ENCODE assay signal across 29 cellular contexts in genomic region chr20:45316150-45317080, GRCh38. TPM values are rescaled to one million over a fixed set of nuclear protein-coding genes. Genes with fewer than 3 reads are reported as not detected.
"Had no signal": no experiment of that assay in that cellular context is flagged by ENCODE, and none has a peak within 500 bp of the region (broad histone marks: within the 10 kb centered on the region; RNA-seq: fewer than 3 reads in every experiment).

No MANE protein-coding gene starts in this region.

- H3K9ac ChIP-seq: SK-N-SH had no signal

- H3K27ac ChIP-seq: brain microvascular endothelial cell, cardiac muscle cell, SJCRH30 had no signal

- H3K9me3 Mint-ChIP-seq: activated T-cell treated with anti-CD3 and anti-CD28 coated beads, Interleukin-2, amount 50 U/mL, for 24 hours had no signal

- H3K9me3 ChIP-seq: MG63, SJCRH30, SK-N-SH had no signal

- H3K4me2 ChIP-seq: SK-N-SH had no signal

- H3K36me3 Mint-ChIP-seq: activated CD8-positive, alpha-beta memory T cell treated with anti-CD3 and anti-CD28 coated beads, Interleukin-2, amount 10 ng/mL, durations not matched to agents 7 days and 5 days had no signal

- H3K4me3 Mint-ChIP-seq: activated CD8-positive, alpha-beta memory T cell treated with anti-CD3 and anti-CD28 coated beads, Interleukin-2, amount 10 ng/mL, durations not matched to agents 7 days and 5 days; activated T-cell treated with anti-CD3 and anti-CD28 coated beads, Interleukin-2, amount 50 U/mL, for 24 hours had no signal

- H3K27me3 ChIP-seq: MG63 had no signal

- ATAC-seq: activated CD4-positive, CD25-positive, alpha-beta regulatory T cell treated with anti-CD3 and anti-CD28 coated beads, Interleukin-2, amount 50 U/mL, for 24 hours; activated CD8-positive, alpha-beta memory T cell treated with anti-CD3 and anti-CD28 coated beads, Interleukin-2, amount 10 ng/mL, durations not matched to agents 7 days and 5 days; Right ventricle myocardium inferior had no signal

- H3K4me1 ChIP-seq: SJCRH30 had no signal

- H3K4me3 ChIP-seq: cardiac muscle cell, MG63, SJCRH30 had no signal

- DNase-seq: activated CD4-positive, alpha-beta T cell treated with anti-CD3 and anti-CD28 coated beads for 4 hours; activated CD4-positive, alpha-beta T cell treated with anti-CD3 and anti-CD28 coated beads, Interleukin-2, amount 50 U/mL, for 48 hours; activated CD8-positive, alpha-beta memory T cell treated with anti-CD3 and anti-CD28 coated beads, Interleukin-2, amount 10 ng/mL, durations not matched to agents 7 days and 5 days; activated effector memory CD4-positive, alpha-beta T cell treated with anti-CD3 and anti-CD28 coated beads, Interleukin-2, amount 50 U/mL, for 16 hours; activated naive CD4-positive, alpha-beta T cell treated with anti-CD3 and anti-CD28 coated beads, Interleukin-2, amount 50 U/mL, for 16 hours; activated T-cell treated with anti-CD3 and anti-CD28 coated beads, Interleukin-2, amount 50 U/mL, for 24 hours; amygdala; brain microvascular endothelial cell; cerebellar nuclear complex; MG63; MV-4-11; NCI-H1092 treated with DMSO at 0.1 percent for 48 hours; NCI-H1417 treated with DMSO at 0.1 percent for 48 hours; NCI-H1694; NCI-H2029; NCI-H2107; NCI-H2171 treated with DMSO at 0.1 percent for 48 hours; NCI-H226; NCI-H526; NCI-H774; SJCRH30; SK-N-SH had no signal

- H3K27ac Mint-ChIP-seq: activated CD8-positive, alpha-beta memory T cell treated with anti-CD3 and anti-CD28 coated beads, Interleukin-2, amount 10 ng/mL, durations not matched to agents 7 days and 5 days; activated T-cell treated with anti-CD3 and anti-CD28 coated beads, Interleukin-2, amount 50 U/mL, for 24 hours had no signal

- H3K36me3 ChIP-seq: brain microvascular endothelial cell, cardiac muscle cell, MG63, SJCRH30 had no signal

RNA-seq across cellular contexts. Expression of gene MATN4, which starts 8.3 kb away (rescaled TPM):
- total RNA-seq: cardiac muscle cell, NCI-H460, Right ventricle myocardium inferior, RPMI7951 had no signal
- polyA plus RNA-seq: cardiac muscle cell had no signal

RNA-seq across cellular contexts. Expression of gene RBPJL, which starts 9.8 kb away (rescaled TPM):
- total RNA-seq: activated CD8-positive, alpha-beta memory T cell treated with anti-CD3 and anti-CD28 coated beads, Interleukin-2, amount 10 ng/mL, durations not matched to agents 7 days and 5 days; cardiac muscle cell; NCI-H460; OCI-LY7; Right ventricle myocardium inferior; RPMI7951; SJCRH30; T-helper 1 cell treated with Interleukin-12 subunit alpha and Interleukin-12 subunit beta and Interleukin-4 antibody, amounts not matched to agents 30 ng/mL and 1 ng/mL, for 36 hours had no signal
- polyA plus RNA-seq: cardiac muscle cell, SK-N-SH had no signal

RNA-seq across cellular contexts. Expression of gene SDC4, which starts 31.8 kb away (rescaled TPM):
- total RNA-seq: OCI-LY7 had no signal
